Comparison of ENCODE assay signal across 8 cellular contexts in the genomic region with DNA sequence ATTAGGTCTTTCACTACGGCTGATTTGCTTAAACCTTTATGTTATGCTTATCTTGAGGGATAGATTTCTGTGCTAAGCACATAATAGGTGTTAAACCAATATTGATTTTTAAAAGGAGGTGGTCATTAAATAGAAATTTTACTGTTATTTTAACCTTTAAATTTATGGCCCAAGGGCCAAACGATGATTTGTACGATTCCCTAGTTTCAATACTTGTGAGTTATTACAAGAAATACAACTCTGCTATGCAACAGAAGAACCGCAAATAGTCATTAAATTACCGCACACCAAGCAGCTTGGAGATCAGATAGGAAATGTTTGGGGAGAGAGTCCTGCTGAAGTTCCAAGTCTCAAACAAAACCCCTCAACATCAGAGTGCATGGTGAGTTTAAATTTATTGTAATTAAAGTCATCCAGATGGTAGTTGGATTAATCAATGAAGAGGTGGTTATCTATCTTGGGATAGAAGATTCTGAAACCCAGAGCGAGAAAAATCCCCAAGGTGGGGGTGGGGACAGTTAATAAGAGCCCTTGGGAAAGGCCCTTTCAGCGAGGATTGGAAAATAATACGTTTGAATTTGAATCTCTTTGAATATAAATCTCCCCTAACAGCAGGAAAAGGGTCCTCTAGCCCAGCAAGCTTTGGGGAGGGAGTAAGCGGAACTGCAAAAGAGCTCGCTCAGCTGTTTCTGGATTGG. TPM values are rescaled to one million over a fixed set of nuclear protein-coding genes. Genes with fewer than 3 reads are reported as not detected.
A peak's percentile ranks its signal among the peaks of the same experiment; 100 is the strongest.
DNase-seq lines count a peak whose midpoint lies in the region; ATAC-seq and TF ChIP-seq lines count a peak whose summit lies in the region.

No MANE protein-coding gene starts in this region.

- peaks cover 8% of the 10 kb centered on the region; the same call in 1 of the 2 replicates for H4K20me1 ChIP-seq in DOHH2 (ENCODE audit: control insufficient read depth, insufficient read depth, low read depth, low read length)

- H3K4me2 ChIP-seq in DOHH2 (ENCODE audit: low read length): peak overlapping the region; percentile 80
- H3K4me2 ChIP-seq in skeletal muscle satellite cell (ENCODE audit: low read length): peak overlapping the region; percentile 86

- H3F3A ChIP-seq in DOHH2 (ENCODE audit: control insufficient read depth, insufficient read depth): 0 out of 2 replicates have a peak, but pooled peaks cover 2% of the 10 kb centered on the region

- peaks cover 35% of the 10 kb centered on the region for H3K36me3 Mint-ChIP-seq in WTC11

- POLR2A ChIA-PET in WTC11 (lab: Charles Lee): interaction anchor here (0.6 to 1.6 kb wide), 4 partner anchors 11 to 148 kb away, joined by 3 to 7 read pairs (median 4); partner anchors contain the start of gene TCP11L1

- peaks cover 40% of the 10 kb centered on the region for H3K4me1 Mint-ChIP-seq in WTC11

- H3K79me2 ChIP-seq in DOHH2 (ENCODE audit: control insufficient read depth, low read length): peaks cover 38% of the 10 kb centered on the region

- peaks cover 30% of the 10 kb centered on the region for H3K4me1 ChIP-seq in DOHH2 (ENCODE audit: control insufficient read depth, low read length)
- H3K4me1 ChIP-seq in right cardiac atrium (ENCODE audit: control insufficient read depth, insufficient read depth, low read length): no peaks in the 10 kb centered on the region
- H3K4me1 ChIP-seq in skeletal muscle satellite cell (ENCODE audit: control insufficient read depth, insufficient read depth, low read length): peaks cover 4% of the 10 kb centered on the region

- TF ChIP-seq CTCF in DOHH2 (IDR thresholded peaks at IDR 0.05; ENCODE audit: low read depth, low read length, poor library complexity, severe bottlenecking) (no peak), WTC11 (IDR thresholded peaks at IDR 0.05) (no peak), omental fat pad (IDR thresholded peaks at IDR 0.05) (no peak)

- peak overlapping the region; percentile 84 for H3K9ac ChIP-seq in skeletal muscle satellite cell (ENCODE audit: low read depth, low read length)

- H3K27me3 Mint-ChIP-seq in WTC11 (ENCODE audit: low read depth): no peaks in the 10 kb centered on the region

- CTCF ChIA-PET in WTC11 (lab: Charles Lee): interaction anchor here (1.0 to 2.0 kb wide), 4 partner anchors 13 to 124 kb away, joined by 3 to 8 read pairs (median 4); partner anchors contain the start of gene DEPDC7

- peak overlapping the region; percentile 84 for H3K4me3 ChIP-seq in DOHH2 (ENCODE audit: low read length)
- peak overlapping the region; percentile 98 for H3K4me3 ChIP-seq in right cardiac atrium (ENCODE audit: low read length)
- H3K4me3 ChIP-seq in skeletal muscle satellite cell (ENCODE audit: low read length): peak overlapping the region; percentile 80

- no peaks in the 10 kb centered on the region for H3K9me3 ChIP-seq in DOHH2 (ENCODE audit: control insufficient read depth, insufficient read depth, low read length)
- no peaks in the 10 kb centered on the region for H3K9me3 ChIP-seq in right cardiac atrium (ENCODE audit: control insufficient read depth, low read length)
- H3K9me3 ChIP-seq in skeletal muscle satellite cell (replicated peaks; ENCODE audit: low read length): no peaks in the 10 kb centered on the region

- H3K27ac ChIP-seq in DOHH2 (ENCODE audit: low read depth, low read length): peak overlapping the region; percentile 82
- peak overlapping the region; percentile 73 for H3K27ac ChIP-seq in right cardiac atrium (ENCODE audit: low read length)

- peak overlapping the region; percentile 83 for H3K4me3 Mint-ChIP-seq in WTC11

- DNase-seq in KG1 (lab: John Stamatoyannopoulos, UW) (peak; percentile 62), WTC11 (ENCODE audit: low spot score) (no peak), right cardiac atrium (no peak), omental fat pad (ENCODE audit: low spot score) (no peak), NCI-H187 treated with DMSO at 0.1 percent for 48 hours (lab: John Stamatoyannopoulos, UW) (no peak)
- no peak for DNase-seq in activated CD8-positive, alpha-beta memory T cell treated with anti-CD3 and anti-CD28 coated beads for 24 hours

- intact Hi-C loops in right cardiac atrium (cut with DNase I): no loop called here

- H3K27me3 ChIP-seq in DOHH2 (ENCODE audit: control insufficient read depth, low read length): no peaks in the 10 kb centered on the region
- no peaks in the 10 kb centered on the region for H3K27me3 ChIP-seq in right cardiac atrium (ENCODE audit: control insufficient read depth, insufficient read depth)
- H3K27me3 ChIP-seq in skeletal muscle satellite cell (ENCODE audit: control insufficient read depth, insufficient read depth, low read length): no peaks in the 10 kb centered on the region

- H3K27ac Mint-ChIP-seq in WTC11: peak overlapping the region; percentile 97

- H3K9me3 Mint-ChIP-seq in WTC11: peaks cover 21% of the 10 kb centered on the region

- H3K36me3 ChIP-seq in DOHH2 (ENCODE audit: control insufficient read depth, low read length) (peaks cover 26% of the 10 kb centered on the region), skeletal muscle satellite cell (ENCODE audit: insufficient read depth, low read length) (no peaks in the 10 kb centered on the region)

- H3K9me2 ChIP-seq in DOHH2 (replicated peaks; ENCODE audit: control insufficient read depth, low read length): no peaks in the 10 kb centered on the region

- ATAC-seq in WTC11 (no peak), right cardiac atrium (no peak), omental fat pad (ENCODE audit: low FRiP score) (no peak)

- WGBS in right cardiac atrium: 23% methylated on average over 10 of the region's 10 CpGs

TF ChIP-seq in WTC11, 78 proteins besides CTCF, POLR2A, EP300 and RAD21:
- no peak for TF ChIP-seq FOXP4 (CRISPR knock-in tag; IDR thresholded peaks at IDR 0.05)
- TF ChIP-seq ZNF396 (CRISPR knock-in tag; IDR thresholded peaks at IDR 0.05; ENCODE audit: borderline replicate concordance): no peak
- TF ChIP-seq HMGA2 (CRISPR knock-in tag; IDR thresholded peaks at IDR 0.05): 0 out of 2 replicates have a peak, but pooled peaks have one; percentile 12
- TF ChIP-seq, protein P1, sequence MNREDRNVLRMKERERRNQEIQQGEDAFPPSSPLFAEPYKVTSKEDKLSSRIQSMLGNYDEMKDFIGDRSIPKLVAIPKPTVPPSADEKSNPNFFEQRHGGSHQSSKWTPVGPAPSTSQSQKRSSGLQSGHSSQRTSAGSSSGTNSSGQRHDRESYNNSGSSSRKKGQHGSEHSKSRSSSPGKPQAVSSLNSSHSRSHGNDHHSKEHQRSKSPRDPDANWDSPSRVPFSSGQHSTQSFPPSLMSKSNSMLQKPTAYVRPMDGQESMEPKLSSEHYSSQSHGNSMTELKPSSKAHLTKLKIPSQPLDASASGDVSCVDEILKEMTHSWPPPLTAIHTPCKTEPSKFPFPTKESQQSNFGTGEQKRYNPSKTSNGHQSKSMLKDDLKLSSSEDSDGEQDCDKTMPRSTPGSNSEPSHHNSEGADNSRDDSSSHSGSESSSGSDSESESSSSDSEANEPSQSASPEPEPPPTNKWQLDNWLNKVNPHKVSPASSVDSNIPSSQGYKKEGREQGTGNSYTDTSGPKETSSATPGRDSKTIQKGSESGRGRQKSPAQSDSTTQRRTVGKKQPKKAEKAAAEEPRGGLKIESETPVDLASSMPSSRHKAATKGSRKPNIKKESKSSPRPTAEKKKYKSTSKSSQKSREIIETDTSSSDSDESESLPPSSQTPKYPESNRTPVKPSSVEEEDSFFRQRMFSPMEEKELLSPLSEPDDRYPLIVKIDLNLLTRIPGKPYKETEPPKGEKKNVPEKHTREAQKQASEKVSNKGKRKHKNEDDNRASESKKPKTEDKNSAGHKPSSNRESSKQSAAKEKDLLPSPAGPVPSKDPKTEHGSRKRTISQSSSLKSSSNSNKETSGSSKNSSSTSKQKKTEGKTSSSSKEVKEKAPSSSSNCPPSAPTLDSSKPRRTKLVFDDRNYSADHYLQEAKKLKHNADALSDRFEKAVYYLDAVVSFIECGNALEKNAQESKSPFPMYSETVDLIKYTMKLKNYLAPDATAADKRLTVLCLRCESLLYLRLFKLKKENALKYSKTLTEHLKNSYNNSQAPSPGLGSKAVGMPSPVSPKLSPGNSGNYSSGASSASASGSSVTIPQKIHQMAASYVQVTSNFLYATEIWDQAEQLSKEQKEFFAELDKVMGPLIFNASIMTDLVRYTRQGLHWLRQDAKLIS (CRISPR knock-in tag; IDR thresholded peaks at IDR 0.05; ENCODE audit: borderline replicate concordance): 0 out of 2 replicates have a peak, but pooled peaks have one; percentile 29
- no peak; the same call in none of the 2 replicates for TF ChIP-seq SP1 (CRISPR knock-in tag; conservative IDR thresholded peaks at IDR 0.05)

RNA-seq across cellular contexts. Expression of gene QSER1, which starts 0.8 kb away (rescaled TPM):
- total RNA-seq in WTC11 (2021): 74.0 to 84.0 TPM (median 79.3 TPM) in 3 replicates
- 10 to 100 TPM; 17.2 to 21.5 (median 19.4) TPM for total RNA-seq in right cardiac atrium
- 3.2 TPM for polyA plus RNA-seq in right cardiac atrium
- total RNA-seq in skeletal muscle satellite cell (2012; rRNA removed): 22.7 and 25.6 TPM in 2 replicates
- total RNA-seq in omental fat pad: 10 to 100 TPM; 22.6 to 34.2 (median 25.9) TPM
